Comparison of ENCODE assay signal across 9 cellular contexts in the genomic region with DNA sequence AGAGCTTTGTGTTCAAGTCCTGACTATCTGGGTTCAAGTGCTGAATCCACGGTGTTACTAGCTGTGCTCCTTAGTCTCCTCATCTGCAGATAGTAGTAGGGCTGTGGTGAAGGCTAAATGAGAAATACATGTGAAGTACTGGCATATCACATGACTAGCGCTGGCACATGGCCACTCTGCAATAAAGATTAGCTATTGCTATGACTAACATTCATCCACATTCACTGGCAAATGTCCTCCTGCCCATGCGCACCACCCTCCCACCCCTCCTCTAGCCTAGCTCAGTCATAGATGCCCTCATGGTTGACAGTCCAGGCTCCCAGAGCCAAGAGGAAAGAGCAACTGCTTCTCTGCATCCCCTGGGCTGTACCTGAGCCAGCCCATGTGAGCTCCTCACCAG. TPM values are rescaled to one million over a fixed set of nuclear protein-coding genes. Genes with fewer than 3 reads are reported as not detected.
DNase-seq lines count a peak whose midpoint lies in the region; ATAC-seq, FAIRE-seq and TF ChIP-seq lines count a peak whose summit lies in the region.
"Had no signal": no experiment of that assay in that cellular context is flagged by ENCODE, and none has a peak within 500 bp of the region (broad histone marks: within the 10 kb centered on the region; RNA-seq: fewer than 3 reads in every experiment).

No MANE protein-coding gene starts in this region.

- TF ChIP-seq CTCF in K562 (IDR thresholded peaks at IDR 0.05 in 2 of 3, conservative IDR thresholded peaks at IDR 0.05 in 1 of 3; ENCODE audit: insufficient read depth in 2 of 3, low read depth in 1 of 3, low read length in 3 of 3) (no peak), tibial nerve (IDR thresholded peaks at IDR 0.05) (no peak)
- TF ChIP-seq CTCF in activated CD8-positive, alpha-beta T cell treated with anti-CD3 and anti-CD28 coated beads for 36 hours (IDR thresholded peaks at IDR 0.05), result no peak

- WGBS in K562 (ENCODE audit: insufficient coverage, low coverage, missing lambda C conversion rate), result 54% methylated on average over 3 of the region's 3 CpGs
- 66 to 70% methylated on average over 3 of the region's 3 CpGs for WGBS in tibial nerve, 2 donors

- H3K4me1 ChIP-seq in K562 (replicated peaks in 1 of 2; ENCODE audit: control insufficient read depth in 2 of 2, insufficient read depth in 2 of 2, low read length in 2 of 2), result peaks cover 6 to 7% of the 10 kb centered on the region in 2 experiments; a peak in 4 of 5 replicates
- peaks cover 0 to 38% (median 17%) of the 10 kb centered on the region in 4 donors for H3K4me1 ChIP-seq in tibial nerve

- TF ChIP-seq EP300 in K562 (IDR thresholded peaks at IDR 0.05; ENCODE audit: low read length) (no peak), tibial nerve (IDR thresholded peaks at IDR 0.05) (no peak)

- in situ Hi-C loops in K562 (cut with MboI), result no loop called here

- intact Hi-C loops in K562 (cut with micrococcal nuclease), result no loop called here
- intact Hi-C loops in activated CD8-positive, alpha-beta T cell treated with anti-CD3 and anti-CD28 coated beads for 36 hours (cut with micrococcal nuclease), result no loop called here

- H3K27me3 ChIP-seq in K562 (ENCODE audit: control insufficient read depth in 2 of 2, insufficient read depth in 2 of 2, low read length in 2 of 2) (no peaks in the 10 kb centered on the region), tibial nerve (no peaks in the 10 kb centered on the region)

- no peaks in the 10 kb centered on the region for H4K20me1 ChIP-seq in K562 (replicated peaks; ENCODE audit: control insufficient read depth, insufficient read depth, low read length)

- H3K4me2 ChIP-seq in K562 (ENCODE audit: insufficient read depth, low read length), result no peak overlapping the region

- peaks cover 10% of the 10 kb centered on the region for H3K4me1 Mint-ChIP-seq in stimulated activated effector memory CD8-positive, alpha-beta T cell treated with anti-CD3 and anti-CD28 coated beads, Interleukin-12 subunit alpha, Interleukin-12 subunit beta, amount 100 ng/mL, for 72 hours
- H3K4me1 Mint-ChIP-seq in activated CD8-positive, alpha-beta T cell treated with anti-CD3 and anti-CD28 coated beads for 36 hours (ENCODE audit: low read depth), result no peaks in the 10 kb centered on the region

- H3K36me3 ChIP-seq in K562 (ENCODE audit: control insufficient read depth, insufficient read depth, low read length) (peaks cover 26% of the 10 kb centered on the region), tibial nerve (peaks cover 0 to 25% (median 7%) of the 10 kb centered on the region in 3 donors)

- peak overlapping the region; percentile 43 for H2AFZ ChIP-seq in K562 (ENCODE audit: low read depth, low read length)

- H3K27ac ChIP-seq in K562 (ENCODE audit: extremely low read depth, low read depth, low read length), result no peak overlapping the region
- peak overlapping the region in 2 of 4 donors; percentile 81 to 88 for H3K27ac ChIP-seq in tibial nerve

- no peak overlapping the region for H3K4me3 Mint-ChIP-seq in stimulated activated effector memory CD8-positive, alpha-beta T cell treated with anti-CD3 and anti-CD28 coated beads, Interleukin-12 subunit alpha, Interleukin-12 subunit beta, amount 100 ng/mL, for 72 hours
- H3K4me3 Mint-ChIP-seq in activated CD8-positive, alpha-beta T cell treated with anti-CD3 and anti-CD28 coated beads for 36 hours, result no peak overlapping the region
- H3K4me3 Mint-ChIP-seq: activated CD4-positive, alpha-beta memory T cell treated with anti-CD3 and anti-CD28 coated beads, Interleukin-2, amount 10 ng/mL, durations not matched to agents 7 days and 5 days had no signal

- no peak overlapping the region for H3K4me3 ChIP-seq in K562
- H3K4me3 ChIP-seq in tibial nerve, result no peak overlapping the region

- no peak overlapping the region for H3K27ac Mint-ChIP-seq in stimulated activated effector memory CD8-positive, alpha-beta T cell treated with anti-CD3 and anti-CD28 coated beads, Interleukin-12 subunit alpha, Interleukin-12 subunit beta, amount 100 ng/mL, for 72 hours
- H3K27ac Mint-ChIP-seq in activated CD8-positive, alpha-beta T cell treated with anti-CD3 and anti-CD28 coated beads for 36 hours, result no peak overlapping the region
- H3K27ac Mint-ChIP-seq: activated CD4-positive, alpha-beta memory T cell treated with anti-CD3 and anti-CD28 coated beads, Interleukin-2, amount 10 ng/mL, durations not matched to agents 7 days and 5 days had no signal

- FAIRE-seq in K562 (lab: Jason Lieb, UNC), result no peak

- no TSS peak for BruUV-seq in K562 (replicated peaks; lab: Mats Ljungman, UMichigan)

- TF ChIP-seq RAD21 in K562 (CRISPR knock-in tag; conservative IDR thresholded peaks at IDR 0.05 in 1 of 2, IDR thresholded peaks at IDR 0.05 in 1 of 2), result no peak

- 0 out of 4 replicates have a peak overlapping the region, but pooled peaks of 1 of the 2 experiments have one; percentile 11 for H3K9ac ChIP-seq in K562 (ENCODE audit: insufficient read depth in 1 of 2, low read depth in 2 of 2, low read length in 2 of 2)

- no peaks in the 10 kb centered on the region for H3K79me2 ChIP-seq in K562 (ENCODE audit: control insufficient read depth, insufficient read depth, low read length)

- POLR2A ChIA-PET in K562 (lab: Yijun Ruan, JAX), result interaction anchor here (0.6 to 1.3 kb wide), 6 partner anchors 9 to 37 kb away, joined by 3 to 4 read pairs (median 3); no protein-coding TSS in a partner anchor
- POLR2A ChIA-PET in activated CD8-positive, alpha-beta T cell treated with anti-CD3 and anti-CD28 coated beads for 36 hours (lab: Charles Lee), result interaction anchor here (1.1 to 2.4 kb wide), 3 partner anchors 15 to 33 kb away, joined by 3 to 8 read pairs (median 4); partner anchors contain the start of gene TRAPPC3

- TF ChIP-seq POLR2A in K562 (conservative IDR thresholded peaks at IDR 0.05), result no peak
- TF ChIP-seq POLR2A in tibial nerve (IDR thresholded peaks at IDR 0.05), result no peak

- H3K9me3 Mint-ChIP-seq in stimulated activated effector memory CD8-positive, alpha-beta T cell treated with anti-CD3 and anti-CD28 coated beads, Interleukin-12 subunit alpha, Interleukin-12 subunit beta, amount 100 ng/mL, for 72 hours, result no peaks in the 10 kb centered on the region
- H3K9me3 Mint-ChIP-seq in activated CD8-positive, alpha-beta T cell treated with anti-CD3 and anti-CD28 coated beads for 36 hours, result no peaks in the 10 kb centered on the region
- H3K9me3 Mint-ChIP-seq: activated CD4-positive, alpha-beta memory T cell treated with anti-CD3 and anti-CD28 coated beads, Interleukin-2, amount 10 ng/mL, durations not matched to agents 7 days and 5 days had no signal

- no peaks in the 10 kb centered on the region for H3K9me1 ChIP-seq in K562 (ENCODE audit: control insufficient read depth, insufficient read depth, low read length)

- ATAC-seq in K562, result no peak
- ATAC-seq in stimulated activated effector memory CD8-positive, alpha-beta T cell treated with anti-CD3 and anti-CD28 coated beads, Interleukin-12 subunit alpha, Interleukin-12 subunit beta, amount 100 ng/mL, for 72 hours, result no peak
- ATAC-seq in activated CD8-positive, alpha-beta T cell treated with anti-CD3 and anti-CD28 coated beads for 36 hours, result no peak

- H3K36me3 Mint-ChIP-seq in stimulated activated effector memory CD8-positive, alpha-beta T cell treated with anti-CD3 and anti-CD28 coated beads, Interleukin-12 subunit alpha, Interleukin-12 subunit beta, amount 100 ng/mL, for 72 hours, result peaks cover 24% of the 10 kb centered on the region
- peaks cover 5% of the 10 kb centered on the region for H3K36me3 Mint-ChIP-seq in activated CD8-positive, alpha-beta T cell treated with anti-CD3 and anti-CD28 coated beads for 36 hours (ENCODE audit: low read depth)

- CTCF ChIA-PET in K562 (lab: Yijun Ruan, JAX; ENCODE audit: low intra/inter-chr PET ratio), result interaction anchor here (2.0 to 5.8 kb wide), 2 partner anchors 33 to 276 kb away, joined by 8 to 116 read pairs; no protein-coding TSS in a partner anchor
- CTCF ChIA-PET in activated CD8-positive, alpha-beta T cell treated with anti-CD3 and anti-CD28 coated beads for 36 hours (lab: Charles Lee), result interaction anchor here (0.6 to 6.3 kb wide), 18 partner anchors 11 to 471 kb away, joined by 3 to 86 read pairs (median 5); partner anchors contain the start of gene TRAPPC3

- DNase-seq in AG08395 (ENCODE audit: low spot score) (peak; percentile 99), M059J (ENCODE audit: low read depth) (peak; percentile 97), K562 (ENCODE audit: extremely low read depth in 1 of 4, low spot score in 3 of 4) (no peak), kidney tubule cell (ENCODE audit: low spot score) (peak; percentile 95), NCI-H82 (lab: John Stamatoyannopoulos, UW) (no peak), tibial nerve (ENCODE audit: low spot score in 2 of 2) (no peak)
- no peak for DNase-seq in stimulated activated effector memory CD8-positive, alpha-beta T cell treated with anti-CD3 and anti-CD28 coated beads, Interleukin-12 subunit alpha, Interleukin-12 subunit beta, amount 100 ng/mL, for 72 hours (ENCODE audit: low spot score in 2 of 2)
- no peak for DNase-seq in activated CD8-positive, alpha-beta T cell treated with anti-CD3 and anti-CD28 coated beads for 36 hours
- DNase-seq: activated CD4-positive, alpha-beta memory T cell treated with anti-CD3 and anti-CD28 coated beads, Interleukin-2, amount 10 ng/mL, durations not matched to agents 7 days and 5 days had no signal

- no peaks in the 10 kb centered on the region for H3K27me3 Mint-ChIP-seq in activated CD8-positive, alpha-beta T cell treated with anti-CD3 and anti-CD28 coated beads for 36 hours
- H3K27me3 Mint-ChIP-seq: activated CD4-positive, alpha-beta memory T cell treated with anti-CD3 and anti-CD28 coated beads, Interleukin-2, amount 10 ng/mL, durations not matched to agents 7 days and 5 days had no signal

- H3K9me3 ChIP-seq in K562 (replicated peaks; ENCODE audit: control insufficient read depth, insufficient read depth, low read depth, low read length) (no peaks in the 10 kb centered on the region), tibial nerve (no peaks in the 10 kb centered on the region)

RNA-seq across cellular contexts. Expression of gene COL8A2, which starts 8.5 kb away (rescaled TPM):
- 1.7 and 2.2 TPM in 2 replicates for total RNA-seq in M059J (2014; rRNA removed; shearing (Covaris generic))
- 0.07 and 0.11 TPM in 2 replicates for total RNA-seq in K562 (2011; cell fraction: chromatin; rRNA removed; ENCODE audit: low replicate concordance)
- total RNA-seq in K562 (2011; cell fraction: nucleolus; rRNA removed), result 0.13 and 0.17 TPM in 2 replicates
- 0.07 TPM in 1 of 2 replicates, not detected in the other for total RNA-seq in K562 (2011; cell fraction: nucleoplasm; rRNA removed)
- total RNA-seq in K562 (2014; rRNA removed) (0.14 TPM in 1 of 2 replicates, not detected in the other), K562 (2014; rRNA removed; fragmentation: Illumina TruSeq; extraction: Trizol) (0.03 TPM in 1 of 2 replicates, not detected in the other), K562 (2015; rRNA removed; fragmentation: Illumina TruSeq; extraction: Trizol) (not detected in 2 replicates), K562 (2021) (0.04 and 0.09 TPM in 2 replicates), tibial nerve (10 to 100 TPM; 26.7 to 57.9 (median 50.2) TPM)
- polyA plus RNA-seq in K562 (2011; rRNA removed) (0.04 TPM in 2 replicates), K562 (2014; fragmentation: Illumina TruSeq; extraction: Trizol) (0.07 TPM in 1 of 2 replicates, not detected in the other), K562 (2014; fragmentation: Nextera tagmentation; extraction: Ambion mirVana) (not detected), K562 (2014; rRNA removed) (0.03 TPM in 1 of 2 replicates, not detected in the other)
- polyA plus RNA-seq in K562 (2011; cell fraction: cytosol; rRNA removed), result 0.09 TPM in 1 of 2 replicates, not detected in the other
- 0.11 TPM in 1 of 2 replicates, not detected in the other for polyA plus RNA-seq in K562 (2011; cell fraction: nucleus; rRNA removed)
- polyA plus RNA-seq in K562 (2012), result 0.01 and 0.07 TPM in 2 replicates
- polyA minus RNA-seq in K562 (2011; rRNA and poly(A)+ RNA removed), result not detected in 2 replicates
- polyA minus RNA-seq in K562 (2011; cell fraction: cytosol; rRNA and poly(A)+ RNA removed), result not detected in 2 replicates
- 0.13 TPM in 1 of 2 replicates, not detected in the other for polyA minus RNA-seq in K562 (2011; cell fraction: nucleus; rRNA and poly(A)+ RNA removed)
- under 1 TPM; 0.83 to 0.85 TPM for total RNA-seq in activated CD8-positive, alpha-beta T cell treated with anti-CD3 and anti-CD28 coated beads for 36 hours
- total RNA-seq: activated CD4-positive, alpha-beta memory T cell treated with anti-CD3 and anti-CD28 coated beads, Interleukin-2, amount 10 ng/mL, durations not matched to agents 7 days and 5 days had no signal

RNA-seq across cellular contexts. Expression of gene TRAPPC3, which starts 15.8 kb away (rescaled TPM):
- total RNA-seq in M059J (2014; rRNA removed; shearing (Covaris generic)), result 132 and 147 TPM in 2 replicates
- total RNA-seq in K562 (2011; cell fraction: chromatin; rRNA removed; ENCODE audit: low replicate concordance), result 60.6 and 88.2 TPM in 2 replicates
- 67.4 and 71.0 TPM in 2 replicates for total RNA-seq in K562 (2011; cell fraction: nucleolus; rRNA removed)
- 76.7 and 96.0 TPM in 2 replicates for total RNA-seq in K562 (2011; cell fraction: nucleoplasm; rRNA removed)
- total RNA-seq in K562 (2014; rRNA removed) (132 and 141 TPM in 2 replicates), K562 (2014; rRNA removed; fragmentation: Illumina TruSeq; extraction: Trizol) (109 and 114 TPM in 2 replicates), K562 (2015; rRNA removed; fragmentation: Illumina TruSeq; extraction: Trizol) (112 and 115 TPM in 2 replicates), K562 (2021) (83.4 and 90.9 TPM in 2 replicates), tibial nerve (10 to 100 TPM; 48.0 to 90.4 (median 69.1) TPM)
- polyA plus RNA-seq in K562 (2011; rRNA removed) (128 and 141 TPM in 2 replicates), K562 (2014; fragmentation: Illumina TruSeq; extraction: Trizol) (127 and 140 TPM in 2 replicates), K562 (2014; fragmentation: Nextera tagmentation; extraction: Ambion mirVana) (10 to 100 TPM; 20.6 to 41.8 TPM), K562 (2014; rRNA removed) (119 and 142 TPM in 2 replicates)
- 75.6 and 128 TPM in 2 replicates for polyA plus RNA-seq in K562 (2011; cell fraction: cytosol; rRNA removed)
- 80.4 and 107 TPM in 2 replicates for polyA plus RNA-seq in K562 (2011; cell fraction: nucleus; rRNA removed)
- polyA plus RNA-seq in K562 (2012), result 109 and 110 TPM in 2 replicates
- 47.8 and 54.0 TPM in 2 replicates for polyA minus RNA-seq in K562 (2011; rRNA and poly(A)+ RNA removed)
- 29.4 and 32.5 TPM in 2 replicates for polyA minus RNA-seq in K562 (2011; cell fraction: cytosol; rRNA and poly(A)+ RNA removed)
- polyA minus RNA-seq in K562 (2011; cell fraction: nucleus; rRNA and poly(A)+ RNA removed), result 18.6 and 31.1 TPM in 2 replicates
- 10 to 100 TPM; 47.9 to 48.4 TPM for total RNA-seq in activated CD8-positive, alpha-beta T cell treated with anti-CD3 and anti-CD28 coated beads for 36 hours

RNA-seq across cellular contexts. Expression of gene MAP7D1, which starts 22.5 kb away (rescaled TPM):
- total RNA-seq in M059J (2014; rRNA removed; shearing (Covaris generic)), result 176 and 265 TPM in 2 replicates
- 28.8 and 80.6 TPM in 2 replicates for total RNA-seq in K562 (2011; cell fraction: chromatin; rRNA removed; ENCODE audit: low replicate concordance)
- total RNA-seq in K562 (2011; cell fraction: nucleolus; rRNA removed), result 47.5 and 62.2 TPM in 2 replicates
- total RNA-seq in K562 (2011; cell fraction: nucleoplasm; rRNA removed), result 37.8 and 52.2 TPM in 2 replicates
- total RNA-seq in K562 (2014; rRNA removed) (72.8 and 74.4 TPM in 2 replicates), K562 (2014; rRNA removed; fragmentation: Illumina TruSeq; extraction: Trizol) (17.4 and 20.8 TPM in 2 replicates), K562 (2015; rRNA removed; fragmentation: Illumina TruSeq; extraction: Trizol) (34.5 and 37.8 TPM in 2 replicates), K562 (2021) (101 and 108 TPM in 2 replicates), tibial nerve (100 to 1,000 TPM in 3 of 4 donors, 10 to 100 TPM in 1; 85.0 to 184 (median 121) TPM)
- polyA plus RNA-seq in K562 (2011; rRNA removed) (17.2 and 18.4 TPM in 2 replicates), K562 (2014; fragmentation: Illumina TruSeq; extraction: Trizol) (49.2 and 53.7 TPM in 2 replicates), K562 (2014; fragmentation: Nextera tagmentation; extraction: Ambion mirVana) (1 to 10 TPM; 3.6 to 4.4 TPM), K562 (2014; rRNA removed) (53.8 and 54.7 TPM in 2 replicates)
- 14.6 and 28.7 TPM in 2 replicates for polyA plus RNA-seq in K562 (2011; cell fraction: cytosol; rRNA removed)
- polyA plus RNA-seq in K562 (2011; cell fraction: nucleus; rRNA removed), result 34.1 and 46.2 TPM in 2 replicates
- polyA plus RNA-seq in K562 (2012), result 51.5 and 56.5 TPM in 2 replicates
- 8.2 and 9.2 TPM in 2 replicates for polyA minus RNA-seq in K562 (2011; rRNA and poly(A)+ RNA removed)
- polyA minus RNA-seq in K562 (2011; cell fraction: cytosol; rRNA and poly(A)+ RNA removed), result 31.8 and 55.1 TPM in 2 replicates
- polyA minus RNA-seq in K562 (2011; cell fraction: nucleus; rRNA and poly(A)+ RNA removed), result 13.1 and 14.8 TPM in 2 replicates
- total RNA-seq in activated CD8-positive, alpha-beta T cell treated with anti-CD3 and anti-CD28 coated beads for 36 hours, result 100 to 1,000 TPM; 125 to 129 TPM

RNA-seq across cellular contexts. Expression of gene ADPRS, which starts 44.8 kb away (rescaled TPM):
- 53.0 and 60.6 TPM in 2 replicates for total RNA-seq in M059J (2014; rRNA removed; shearing (Covaris generic))
- total RNA-seq in K562 (2011; cell fraction: chromatin; rRNA removed; ENCODE audit: low replicate concordance), result 6.1 and 18.5 TPM in 2 replicates
- 17.3 and 17.4 TPM in 2 replicates for total RNA-seq in K562 (2011; cell fraction: nucleolus; rRNA removed)
- total RNA-seq in K562 (2011; cell fraction: nucleoplasm; rRNA removed), result 12.3 and 12.6 TPM in 2 replicates
- total RNA-seq in K562 (2014; rRNA removed) (40.0 and 52.5 TPM in 2 replicates), K562 (2014; rRNA removed; fragmentation: Illumina TruSeq; extraction: Trizol) (15.1 and 21.2 TPM in 2 replicates), K562 (2015; rRNA removed; fragmentation: Illumina TruSeq; extraction: Trizol) (26.7 and 27.4 TPM in 2 replicates), K562 (2021) (30.9 and 33.4 TPM in 2 replicates), tibial nerve (10 to 100 TPM; 41.0 to 64.3 (median 48.0) TPM)
- polyA plus RNA-seq in K562 (2011; rRNA removed) (34.4 and 37.0 TPM in 2 replicates), K562 (2014; fragmentation: Illumina TruSeq; extraction: Trizol) (25.2 and 26.7 TPM in 2 replicates), K562 (2014; fragmentation: Nextera tagmentation; extraction: Ambion mirVana) (1 to 10 TPM; 5.9 to 8.4 TPM), K562 (2014; rRNA removed) (29.9 and 37.2 TPM in 2 replicates)
- 43.8 and 51.3 TPM in 2 replicates for polyA plus RNA-seq in K562 (2011; cell fraction: cytosol; rRNA removed)
- polyA plus RNA-seq in K562 (2011; cell fraction: nucleus; rRNA removed), result 27.6 and 28.3 TPM in 2 replicates
- polyA plus RNA-seq in K562 (2012), result 24.0 and 26.0 TPM in 2 replicates
- 12.3 and 15.7 TPM in 2 replicates for polyA minus RNA-seq in K562 (2011; rRNA and poly(A)+ RNA removed)
- polyA minus RNA-seq in K562 (2011; cell fraction: cytosol; rRNA and poly(A)+ RNA removed), result 12.0 and 12.3 TPM in 2 replicates
- polyA minus RNA-seq in K562 (2011; cell fraction: nucleus; rRNA and poly(A)+ RNA removed), result 4.6 and 6.2 TPM in 2 replicates
- total RNA-seq in activated CD8-positive, alpha-beta T cell treated with anti-CD3 and anti-CD28 coated beads for 36 hours, result 10 to 100 TPM; 52.7 to 54.9 TPM

RNA-seq across cellular contexts. Expression of gene TEKT2, which starts 49.6 kb away (rescaled TPM):
- 0.25 TPM in 1 of 2 replicates, not detected in the other for total RNA-seq in M059J (2014; rRNA removed; shearing (Covaris generic))
- 0.62 TPM in 1 of 2 replicates, not detected in the other for total RNA-seq in K562 (2011; cell fraction: chromatin; rRNA removed; ENCODE audit: low replicate concordance)
- total RNA-seq in K562 (2011; cell fraction: nucleolus; rRNA removed), result 0.92 and 1.0 TPM in 2 replicates
- total RNA-seq in K562 (2011; cell fraction: nucleoplasm; rRNA removed), result 0.66 and 0.92 TPM in 2 replicates
- 0.36 TPM in 1 of 2 replicates, not detected in the other for total RNA-seq in K562 (2014; rRNA removed)
- total RNA-seq in K562 (2014; rRNA removed; fragmentation: Illumina TruSeq; extraction: Trizol), result 0.19 TPM in 1 of 2 replicates, not detected in the other
- total RNA-seq in K562 (2015; rRNA removed; fragmentation: Illumina TruSeq; extraction: Trizol), result 0.19 and 0.40 TPM in 2 replicates
- 0.60 and 0.78 TPM in 2 replicates for total RNA-seq in K562 (2021)
- polyA plus RNA-seq in K562 (2011; rRNA removed), result 0.06 and 0.24 TPM in 2 replicates
- polyA plus RNA-seq in K562 (2011; cell fraction: cytosol; rRNA removed), result 0.19 and 0.25 TPM in 2 replicates
- 0.41 and 0.68 TPM in 2 replicates for polyA plus RNA-seq in K562 (2011; cell fraction: nucleus; rRNA removed)
- 0.21 and 0.25 TPM in 2 replicates for polyA plus RNA-seq in K562 (2012)
- polyA plus RNA-seq in K562 (2014; fragmentation: Illumina TruSeq; extraction: Trizol), result 0.24 and 0.37 TPM in 2 replicates
- under 1 TPM; 0.08 to 0.14 TPM for polyA plus RNA-seq in K562 (2014; fragmentation: Nextera tagmentation; extraction: Ambion mirVana)
- polyA plus RNA-seq in K562 (2014; rRNA removed), result 0.19 and 0.94 TPM in 2 replicates
- not detected in 2 replicates for polyA minus RNA-seq in K562 (2011; rRNA and poly(A)+ RNA removed)
- not detected in 2 replicates for polyA minus RNA-seq in K562 (2011; cell fraction: cytosol; rRNA and poly(A)+ RNA removed)
- polyA minus RNA-seq in K562 (2011; cell fraction: nucleus; rRNA and poly(A)+ RNA removed), result 0.56 TPM in 1 of 2 replicates, not detected in the other
- under 1 TPM; 0.20 to 0.34 TPM for total RNA-seq in activated CD8-positive, alpha-beta T cell treated with anti-CD3 and anti-CD28 coated beads for 36 hours
- under 1 TPM in 1 of 4 donors, not detected in 3; 0.90 TPM for total RNA-seq in tibial nerve
- total RNA-seq: activated CD4-positive, alpha-beta memory T cell treated with anti-CD3 and anti-CD28 coated beads, Interleukin-2, amount 10 ng/mL, durations not matched to agents 7 days and 5 days had no signal

Comparison
In these comparisons a context has a peak if more than half of its experiments do, and no peak if none do; other contexts are left out.
1. DNase-seq: peak in AG08395 (single experiment), M059J (single experiment) and kidney tubule cell (single experiment); none in K562 (0 of 4), NCI-H82 (single experiment), stimulated activated effector memory CD8-positive, alpha-beta T cell treated with anti-CD3 and anti-CD28 coated beads, Interleukin-12 subunit alpha, Interleukin-12 subunit beta, amount 100 ng/mL, for 72 hours (0 of 2), activated CD8-positive, alpha-beta T cell treated with anti-CD3 and anti-CD28 coated beads for 36 hours (single experiment) and tibial nerve (0 of 2).